In genomic region chr14:69652942-69653680, GRCh38 we compare ENCODE assay signal across 8 cellular contexts. TPM values are rescaled to one million over a fixed set of nuclear protein-coding genes. Genes with fewer than 3 reads are reported as not detected.
A peak's percentile ranks its signal among the peaks of the same experiment; 100 is the strongest.
DNase-seq lines count a peak whose midpoint lies in the region; ATAC-seq lines count a peak whose summit lies in the region.

No MANE protein-coding gene starts in this region.

- H3K27me3 ChIP-seq in right cardiac atrium (ENCODE audit: control insufficient read depth, insufficient read depth) (no peaks in the 10 kb centered on the region), thymus (ENCODE audit: control insufficient read depth, insufficient read depth) (no peaks in the 10 kb centered on the region), neuronal stem cell (ENCODE audit: control insufficient read depth in 3 of 3, insufficient read depth in 3 of 3, low read depth in 1 of 3, low read length in 3 of 3) (no peaks in the 10 kb centered on the region)

- H4K8ac ChIP-seq in neuronal stem cell (ENCODE audit: low read depth, low read length), result no peak overlapping the region

- DNase-seq in activated CD8-positive, alpha-beta memory T cell treated with anti-CD3 and anti-CD28 coated beads, Interleukin-2, amount 10 ng/mL, durations not matched to agents 7 days and 5 days, result no peak
- DNase-seq in activated CD8-positive, alpha-beta memory T cell treated with anti-CD3 and anti-CD28 coated beads, Interleukin-2, amount 50 U/mL, for 48 hours, result no peak
- DNase-seq in SKM-1 treated with dmso at 0.1 percent for 144 hours (lab: John Stamatoyannopoulos, UW; ENCODE audit: unreplicated experiment) (peak; percentile 81), right cardiac atrium (no peak), NCI-H226 (no peak), DMS79 (lab: John Stamatoyannopoulos, UW) (no peak), neuronal stem cell (ENCODE audit: low spot score) (no peak)

- no peak overlapping the region for H3K4ac ChIP-seq in neuronal stem cell (ENCODE audit: low read length)

- H3K4me3 ChIP-seq in right cardiac atrium (ENCODE audit: low read length), result no peak overlapping the region
- H3K4me3 ChIP-seq in thymus (ENCODE audit: low read length), result no peak overlapping the region
- no peak overlapping the region for H3K4me3 ChIP-seq in neuronal stem cell (ENCODE audit: low read length in 2 of 2)

- H3K23ac ChIP-seq in neuronal stem cell (ENCODE audit: low read depth, low read length, poor library complexity), result no peak overlapping the region

- no peak overlapping the region for H3K4me3 Mint-ChIP-seq in activated CD8-positive, alpha-beta memory T cell treated with anti-CD3 and anti-CD28 coated beads, Interleukin-2, amount 10 ng/mL, durations not matched to agents 7 days and 5 days

- no peaks in the 10 kb centered on the region for H3K9me3 Mint-ChIP-seq in activated CD8-positive, alpha-beta memory T cell treated with anti-CD3 and anti-CD28 coated beads, Interleukin-2, amount 10 ng/mL, durations not matched to agents 7 days and 5 days (ENCODE audit: low read depth)

- peaks cover 85% of the 10 kb centered on the region for H3K4me1 Mint-ChIP-seq in activated CD8-positive, alpha-beta memory T cell treated with anti-CD3 and anti-CD28 coated beads, Interleukin-2, amount 10 ng/mL, durations not matched to agents 7 days and 5 days

- H2AFZ ChIP-seq in neuronal stem cell (ENCODE audit: low read length), result no peak overlapping the region

- H3K4me1 ChIP-seq in right cardiac atrium (ENCODE audit: control insufficient read depth, insufficient read depth, low read length) (peaks cover 29% of the 10 kb centered on the region), thymus (ENCODE audit: control insufficient read depth, insufficient read depth, low read length) (peaks cover 18% of the 10 kb centered on the region), neuronal stem cell (ENCODE audit: control insufficient read depth in 2 of 2, insufficient read depth in 1 of 2, low read depth in 1 of 2, low read length in 2 of 2) (peaks cover 20 to 29% of the 10 kb centered on the region in 2 donors)

- H3K9me3 ChIP-seq in right cardiac atrium (ENCODE audit: control insufficient read depth, low read length) (no peaks in the 10 kb centered on the region), thymus (ENCODE audit: control insufficient read depth) (no peaks in the 10 kb centered on the region), neuronal stem cell (replicated peaks in 1 of 2; ENCODE audit: control insufficient read depth in 2 of 2, insufficient read depth in 1 of 2, low read depth in 1 of 2, low read length in 2 of 2) (no peaks in the 10 kb centered on the region)

- H3K36me3 ChIP-seq in thymus (ENCODE audit: control insufficient read depth, insufficient read depth), result no peaks in the 10 kb centered on the region
- H3K36me3 ChIP-seq in neuronal stem cell (replicated peaks in 1 of 2; ENCODE audit: control insufficient read depth in 2 of 2, insufficient read depth in 2 of 2, low read length in 2 of 2), result no peaks in the 10 kb centered on the region

- H2BK120ac ChIP-seq in neuronal stem cell (ENCODE audit: low read depth, low read length), result no peak overlapping the region

- no peak overlapping the region for H2BK12ac ChIP-seq in neuronal stem cell (ENCODE audit: low read length)

- H2BK15ac ChIP-seq in neuronal stem cell (ENCODE audit: low read length), result no peak overlapping the region

- ATAC-seq in activated CD8-positive, alpha-beta memory T cell treated with anti-CD3 and anti-CD28 coated beads, Interleukin-2, amount 10 ng/mL, durations not matched to agents 7 days and 5 days, result peak; percentile 22
- ATAC-seq in right cardiac atrium, result peak; percentile 19 to 47

- no peaks in the 10 kb centered on the region for H3K79me1 ChIP-seq in neuronal stem cell (ENCODE audit: low read depth, low read length)

- WGBS in right cardiac atrium, result 72% methylated on average over 10 of the region's 10 CpGs
- 80% methylated on average over 10 of the region's 10 CpGs for WGBS in thymus
- no CpG with 5 or more reads among the region's 10 CpGs for WGBS in neuronal stem cell (ENCODE audit: extremely low coverage in 2 of 2, insufficient read length in 2 of 2, insufficient replicate concordance in 1 of 2), 2 donors

- H4K91ac ChIP-seq in neuronal stem cell (ENCODE audit: low read depth, low read length, poor library complexity), result no peak overlapping the region

- no peak overlapping the region for H2AK5ac ChIP-seq in neuronal stem cell (ENCODE audit: low read depth, low read length)

- H3K14ac ChIP-seq in neuronal stem cell (ENCODE audit: low read length), result no peak overlapping the region

- H3K9ac ChIP-seq in neuronal stem cell (ENCODE audit: low read depth, low read length, poor library complexity), result no peak overlapping the region

- H3K27ac Mint-ChIP-seq in activated CD8-positive, alpha-beta memory T cell treated with anti-CD3 and anti-CD28 coated beads, Interleukin-2, amount 10 ng/mL, durations not matched to agents 7 days and 5 days, result peak overlapping the region; percentile 80

- no peak overlapping the region for H2BK5ac ChIP-seq in neuronal stem cell (ENCODE audit: low read length)

- H3K18ac ChIP-seq in neuronal stem cell (ENCODE audit: low read length), result no peak overlapping the region

- CTCF ChIA-PET in activated CD8-positive, alpha-beta memory T cell treated with anti-CD3 and anti-CD28 coated beads, Interleukin-2, amount 10 ng/mL, durations not matched to agents 7 days and 5 days (lab: Charles Lee), result interaction anchor here (0.7 to 1.7 kb wide), 5 partner anchors 8 to 32 kb away, joined by 3 to 5 read pairs (median 3); no protein-coding TSS in a partner anchor

- no peak overlapping the region for H3K4me2 ChIP-seq in neuronal stem cell (ENCODE audit: insufficient read depth, low read length, poor library complexity, severe bottlenecking)

- H3K27ac ChIP-seq in right cardiac atrium (ENCODE audit: low read length) (peak overlapping the region; percentile 67), thymus (ENCODE audit: low read depth) (peak overlapping the region; percentile 79), neuronal stem cell (replicated peaks; ENCODE audit: low read length) (no peak overlapping the region)

- H3K27me3 Mint-ChIP-seq in activated CD8-positive, alpha-beta memory T cell treated with anti-CD3 and anti-CD28 coated beads, Interleukin-2, amount 10 ng/mL, durations not matched to agents 7 days and 5 days, result no peaks in the 10 kb centered on the region

- intact Hi-C loops in right cardiac atrium (cut with DNase I), result no loop called here

- peaks cover 11% of the 10 kb centered on the region for H3K36me3 Mint-ChIP-seq in activated CD8-positive, alpha-beta memory T cell treated with anti-CD3 and anti-CD28 coated beads, Interleukin-2, amount 10 ng/mL, durations not matched to agents 7 days and 5 days

RNA-seq across cellular contexts. Expression of gene SUSD6, which starts 41.7 kb away (rescaled TPM):
- total RNA-seq in activated CD8-positive, alpha-beta memory T cell treated with anti-CD3 and anti-CD28 coated beads, Interleukin-2, amount 10 ng/mL, durations not matched to agents 7 days and 5 days, result 10 to 100 TPM; 62.9 to 66.4 TPM
- 10 to 100 TPM; 16.5 to 25.9 (median 22.1) TPM for total RNA-seq in right cardiac atrium
- polyA plus RNA-seq in right cardiac atrium, result 9.1 TPM
- 23.7 TPM for polyA plus RNA-seq in thymus
- polyA plus RNA-seq in neuronal stem cell (2013, experiment 1 of 2), result 5.6 TPM
- polyA plus RNA-seq in neuronal stem cell (2013, experiment 2 of 2), result 5.6 TPM
